1 cellular context compared by ENCODE assay signal in genomic region chr1:1615256-1616044, GRCh38.
TF ChIP-seq lines count a peak whose summit lies in the region.

Gene MIB2, plus strand, starts transcription at chr1:1615500. Its CDS starts 7,953 bp downstream, at chr1:1623453.

TF ChIP-seq in WTC11, 78 proteins besides CTCF, POLR2A, EP300 and RAD21 (continued from another document):
- TF ChIP-seq GTF2I (CRISPR knock-in tag; conservative IDR thresholded peaks at IDR 0.05) = no peak
- no peak for TF ChIP-seq RORB (CRISPR knock-in tag; IDR thresholded peaks at IDR 0.05)
- no peak for TF ChIP-seq NFE2L1 (CRISPR knock-in tag; IDR thresholded peaks at IDR 0.05)
- TF ChIP-seq PRRX2 (CRISPR knock-in tag; IDR thresholded peaks at IDR 0.05) = peak; percentile 32; the same call in 1 of the 2 replicates
- peak; percentile 43; the same call in 1 of the 2 replicates for TF ChIP-seq FOXK1 (CRISPR knock-in tag; IDR thresholded peaks at IDR 0.05)
- TF ChIP-seq ESRRA (CRISPR knock-in tag; IDR thresholded peaks at IDR 0.05; ENCODE audit: borderline replicate concordance) = peak; percentile 64; the same call in 1 of the 2 replicates
- no peak for TF ChIP-seq ZNF263 (CRISPR knock-in tag; IDR thresholded peaks at IDR 0.05; ENCODE audit: low read depth)
- TF ChIP-seq, protein P1, sequence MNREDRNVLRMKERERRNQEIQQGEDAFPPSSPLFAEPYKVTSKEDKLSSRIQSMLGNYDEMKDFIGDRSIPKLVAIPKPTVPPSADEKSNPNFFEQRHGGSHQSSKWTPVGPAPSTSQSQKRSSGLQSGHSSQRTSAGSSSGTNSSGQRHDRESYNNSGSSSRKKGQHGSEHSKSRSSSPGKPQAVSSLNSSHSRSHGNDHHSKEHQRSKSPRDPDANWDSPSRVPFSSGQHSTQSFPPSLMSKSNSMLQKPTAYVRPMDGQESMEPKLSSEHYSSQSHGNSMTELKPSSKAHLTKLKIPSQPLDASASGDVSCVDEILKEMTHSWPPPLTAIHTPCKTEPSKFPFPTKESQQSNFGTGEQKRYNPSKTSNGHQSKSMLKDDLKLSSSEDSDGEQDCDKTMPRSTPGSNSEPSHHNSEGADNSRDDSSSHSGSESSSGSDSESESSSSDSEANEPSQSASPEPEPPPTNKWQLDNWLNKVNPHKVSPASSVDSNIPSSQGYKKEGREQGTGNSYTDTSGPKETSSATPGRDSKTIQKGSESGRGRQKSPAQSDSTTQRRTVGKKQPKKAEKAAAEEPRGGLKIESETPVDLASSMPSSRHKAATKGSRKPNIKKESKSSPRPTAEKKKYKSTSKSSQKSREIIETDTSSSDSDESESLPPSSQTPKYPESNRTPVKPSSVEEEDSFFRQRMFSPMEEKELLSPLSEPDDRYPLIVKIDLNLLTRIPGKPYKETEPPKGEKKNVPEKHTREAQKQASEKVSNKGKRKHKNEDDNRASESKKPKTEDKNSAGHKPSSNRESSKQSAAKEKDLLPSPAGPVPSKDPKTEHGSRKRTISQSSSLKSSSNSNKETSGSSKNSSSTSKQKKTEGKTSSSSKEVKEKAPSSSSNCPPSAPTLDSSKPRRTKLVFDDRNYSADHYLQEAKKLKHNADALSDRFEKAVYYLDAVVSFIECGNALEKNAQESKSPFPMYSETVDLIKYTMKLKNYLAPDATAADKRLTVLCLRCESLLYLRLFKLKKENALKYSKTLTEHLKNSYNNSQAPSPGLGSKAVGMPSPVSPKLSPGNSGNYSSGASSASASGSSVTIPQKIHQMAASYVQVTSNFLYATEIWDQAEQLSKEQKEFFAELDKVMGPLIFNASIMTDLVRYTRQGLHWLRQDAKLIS (CRISPR knock-in tag; IDR thresholded peaks at IDR 0.05; ENCODE audit: borderline replicate concordance) = no peak
- TF ChIP-seq ZNF317 (CRISPR knock-in tag; IDR thresholded peaks at IDR 0.05; ENCODE audit: borderline replicate concordance, low read depth) = no peak
- TF ChIP-seq ZNF423 (CRISPR knock-in tag; IDR thresholded peaks at IDR 0.05) = no peak
- no peak for TF ChIP-seq ATF1 (CRISPR knock-in tag; IDR thresholded peaks at IDR 0.05)
- TF ChIP-seq, protein P2, sequence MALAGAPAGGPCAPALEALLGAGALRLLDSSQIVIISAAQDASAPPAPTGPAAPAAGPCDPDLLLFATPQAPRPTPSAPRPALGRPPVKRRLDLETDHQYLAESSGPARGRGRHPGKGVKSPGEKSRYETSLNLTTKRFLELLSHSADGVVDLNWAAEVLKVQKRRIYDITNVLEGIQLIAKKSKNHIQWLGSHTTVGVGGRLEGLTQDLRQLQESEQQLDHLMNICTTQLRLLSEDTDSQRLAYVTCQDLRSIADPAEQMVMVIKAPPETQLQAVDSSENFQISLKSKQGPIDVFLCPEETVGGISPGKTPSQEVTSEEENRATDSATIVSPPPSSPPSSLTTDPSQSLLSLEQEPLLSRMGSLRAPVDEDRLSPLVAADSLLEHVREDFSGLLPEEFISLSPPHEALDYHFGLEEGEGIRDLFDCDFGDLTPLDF (CRISPR knock-in tag; IDR thresholded peaks at IDR 0.05) = no peak
- TF ChIP-seq KAT7 (CRISPR knock-in tag; IDR thresholded peaks at IDR 0.05; ENCODE audit: borderline replicate concordance) = peak; percentile 82; the same call in 1 of the 2 replicates
- TF ChIP-seq ZNF396 (CRISPR knock-in tag; IDR thresholded peaks at IDR 0.05; ENCODE audit: borderline replicate concordance) = no peak
- TF ChIP-seq, protein P3, sequence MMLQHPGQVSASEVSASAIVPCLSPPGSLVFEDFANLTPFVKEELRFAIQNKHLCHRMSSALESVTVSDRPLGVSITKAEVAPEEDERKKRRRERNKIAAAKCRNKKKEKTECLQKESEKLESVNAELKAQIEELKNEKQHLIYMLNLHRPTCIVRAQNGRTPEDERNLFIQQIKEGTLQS (CRISPR knock-in tag; conservative IDR thresholded peaks at IDR 0.05) = no peak
- TF ChIP-seq, protein P4, sequence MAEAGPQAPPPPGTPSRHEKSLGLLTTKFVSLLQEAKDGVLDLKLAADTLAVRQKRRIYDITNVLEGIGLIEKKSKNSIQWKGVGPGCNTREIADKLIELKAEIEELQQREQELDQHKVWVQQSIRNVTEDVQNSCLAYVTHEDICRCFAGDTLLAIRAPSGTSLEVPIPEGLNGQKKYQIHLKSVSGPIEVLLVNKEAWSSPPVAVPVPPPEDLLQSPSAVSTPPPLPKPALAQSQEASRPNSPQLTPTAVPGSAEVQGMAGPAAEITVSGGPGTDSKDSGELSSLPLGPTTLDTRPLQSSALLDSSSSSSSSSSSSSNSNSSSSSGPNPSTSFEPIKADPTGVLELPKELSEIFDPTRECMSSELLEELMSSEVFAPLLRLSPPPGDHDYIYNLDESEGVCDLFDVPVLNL (CRISPR knock-in tag; IDR thresholded peaks at IDR 0.05; ENCODE audit: borderline replicate concordance, low read depth) = no peak
- TF ChIP-seq, protein P5, sequence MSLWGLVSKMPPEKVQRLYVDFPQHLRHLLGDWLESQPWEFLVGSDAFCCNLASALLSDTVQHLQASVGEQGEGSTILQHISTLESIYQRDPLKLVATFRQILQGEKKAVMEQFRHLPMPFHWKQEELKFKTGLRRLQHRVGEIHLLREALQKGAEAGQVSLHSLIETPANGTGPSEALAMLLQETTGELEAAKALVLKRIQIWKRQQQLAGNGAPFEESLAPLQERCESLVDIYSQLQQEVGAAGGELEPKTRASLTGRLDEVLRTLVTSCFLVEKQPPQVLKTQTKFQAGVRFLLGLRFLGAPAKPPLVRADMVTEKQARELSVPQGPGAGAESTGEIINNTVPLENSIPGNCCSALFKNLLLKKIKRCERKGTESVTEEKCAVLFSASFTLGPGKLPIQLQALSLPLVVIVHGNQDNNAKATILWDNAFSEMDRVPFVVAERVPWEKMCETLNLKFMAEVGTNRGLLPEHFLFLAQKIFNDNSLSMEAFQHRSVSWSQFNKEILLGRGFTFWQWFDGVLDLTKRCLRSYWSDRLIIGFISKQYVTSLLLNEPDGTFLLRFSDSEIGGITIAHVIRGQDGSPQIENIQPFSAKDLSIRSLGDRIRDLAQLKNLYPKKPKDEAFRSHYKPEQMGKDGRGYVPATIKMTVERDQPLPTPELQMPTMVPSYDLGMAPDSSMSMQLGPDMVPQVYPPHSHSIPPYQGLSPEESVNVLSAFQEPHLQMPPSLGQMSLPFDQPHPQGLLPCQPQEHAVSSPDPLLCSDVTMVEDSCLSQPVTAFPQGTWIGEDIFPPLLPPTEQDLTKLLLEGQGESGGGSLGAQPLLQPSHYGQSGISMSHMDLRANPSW (CRISPR knock-in tag; conservative IDR thresholded peaks at IDR 0.05; ENCODE audit: low read depth) = no peak
- peak; percentile 95 for TF ChIP-seq SP1 (CRISPR knock-in tag; conservative IDR thresholded peaks at IDR 0.05)
- no peak for TF ChIP-seq ELF4 (CRISPR knock-in tag; IDR thresholded peaks at IDR 0.05; ENCODE audit: low read depth)
- TF ChIP-seq TP53 (CRISPR knock-in tag; IDR thresholded peaks at IDR 0.05) = no peak
- TF ChIP-seq ATF6 (CRISPR knock-in tag; IDR thresholded peaks at IDR 0.05) = no peak
- no peak; the same call in 1 of the 2 replicates for TF ChIP-seq ZBTB21 (CRISPR knock-in tag; IDR thresholded peaks at IDR 0.05; ENCODE audit: borderline replicate concordance)
- TF ChIP-seq, protein P6, sequence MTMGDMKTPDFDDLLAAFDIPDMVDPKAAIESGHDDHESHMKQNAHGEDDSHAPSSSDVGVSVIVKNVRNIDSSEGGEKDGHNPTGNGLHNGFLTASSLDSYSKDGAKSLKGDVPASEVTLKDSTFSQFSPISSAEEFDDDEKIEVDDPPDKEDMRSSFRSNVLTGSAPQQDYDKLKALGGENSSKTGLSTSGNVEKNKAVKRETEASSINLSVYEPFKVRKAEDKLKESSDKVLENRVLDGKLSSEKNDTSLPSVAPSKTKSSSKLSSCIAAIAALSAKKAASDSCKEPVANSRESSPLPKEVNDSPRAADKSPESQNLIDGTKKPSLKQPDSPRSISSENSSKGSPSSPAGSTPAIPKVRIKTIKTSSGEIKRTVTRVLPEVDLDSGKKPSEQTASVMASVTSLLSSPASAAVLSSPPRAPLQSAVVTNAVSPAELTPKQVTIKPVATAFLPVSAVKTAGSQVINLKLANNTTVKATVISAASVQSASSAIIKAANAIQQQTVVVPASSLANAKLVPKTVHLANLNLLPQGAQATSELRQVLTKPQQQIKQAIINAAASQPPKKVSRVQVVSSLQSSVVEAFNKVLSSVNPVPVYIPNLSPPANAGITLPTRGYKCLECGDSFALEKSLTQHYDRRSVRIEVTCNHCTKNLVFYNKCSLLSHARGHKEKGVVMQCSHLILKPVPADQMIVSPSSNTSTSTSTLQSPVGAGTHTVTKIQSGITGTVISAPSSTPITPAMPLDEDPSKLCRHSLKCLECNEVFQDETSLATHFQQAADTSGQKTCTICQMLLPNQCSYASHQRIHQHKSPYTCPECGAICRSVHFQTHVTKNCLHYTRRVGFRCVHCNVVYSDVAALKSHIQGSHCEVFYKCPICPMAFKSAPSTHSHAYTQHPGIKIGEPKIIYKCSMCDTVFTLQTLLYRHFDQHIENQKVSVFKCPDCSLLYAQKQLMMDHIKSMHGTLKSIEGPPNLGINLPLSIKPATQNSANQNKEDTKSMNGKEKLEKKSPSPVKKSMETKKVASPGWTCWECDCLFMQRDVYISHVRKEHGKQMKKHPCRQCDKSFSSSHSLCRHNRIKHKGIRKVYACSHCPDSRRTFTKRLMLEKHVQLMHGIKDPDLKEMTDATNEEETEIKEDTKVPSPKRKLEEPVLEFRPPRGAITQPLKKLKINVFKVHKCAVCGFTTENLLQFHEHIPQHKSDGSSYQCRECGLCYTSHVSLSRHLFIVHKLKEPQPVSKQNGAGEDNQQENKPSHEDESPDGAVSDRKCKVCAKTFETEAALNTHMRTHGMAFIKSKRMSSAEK (CRISPR knock-in tag; IDR thresholded peaks at IDR 0.05; ENCODE audit: borderline replicate concordance) = no peak
- TF ChIP-seq RELA (CRISPR knock-in tag; IDR thresholded peaks at IDR 0.05; ENCODE audit: borderline replicate concordance) = peak; percentile 95
- TF ChIP-seq TCF7 (CRISPR knock-in tag; IDR thresholded peaks at IDR 0.05; ENCODE audit: low read depth) = 0 out of 2 replicates have a peak, but pooled peaks have one; percentile 14
- TF ChIP-seq OVOL2 (CRISPR knock-in tag; IDR thresholded peaks at IDR 0.05; ENCODE audit: borderline replicate concordance) = no peak
- TF ChIP-seq TEAD4 (CRISPR knock-in tag; IDR thresholded peaks at IDR 0.05) = no peak
- TF ChIP-seq SMAD3 (CRISPR knock-in tag; IDR thresholded peaks at IDR 0.05; ENCODE audit: borderline replicate concordance) = no peak
TF ChIP-seq in WTC11: peak in this region for 20.
